Comparison of ENCODE assay signal across 9 cellular contexts in the genomic region with DNA sequence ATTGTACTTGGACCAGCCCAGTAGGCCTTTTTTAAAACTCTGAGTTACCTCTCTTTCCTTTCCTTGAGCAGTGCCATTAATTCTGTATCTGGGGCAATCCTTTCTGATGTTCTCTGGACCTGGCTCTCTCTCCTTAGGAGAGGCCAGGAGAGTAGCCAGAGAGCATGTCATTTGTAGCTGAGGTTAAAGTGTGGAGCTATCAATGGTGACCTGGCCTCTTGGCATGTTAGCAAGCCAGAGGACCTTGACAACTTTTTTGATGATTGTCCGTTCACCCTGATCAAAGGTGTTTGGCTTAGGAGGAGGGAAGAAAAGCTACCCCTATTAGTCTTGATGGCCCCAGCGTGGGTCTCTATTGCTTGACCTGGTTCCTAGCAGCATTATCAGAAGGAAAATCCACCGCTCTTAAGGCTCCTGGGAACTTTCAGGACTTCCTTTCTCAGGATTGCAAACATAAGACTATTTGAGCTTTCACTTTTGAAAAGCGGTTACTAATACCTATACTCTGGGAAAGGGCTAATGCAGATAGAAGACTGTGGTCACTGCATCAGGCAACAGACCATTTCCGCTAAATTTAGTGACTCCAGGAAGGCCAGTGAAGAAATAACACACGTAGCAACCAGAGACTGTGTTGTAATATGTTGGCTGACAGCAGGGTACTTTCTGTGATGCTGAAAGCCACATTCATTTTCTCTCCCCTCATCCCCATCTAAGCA. TPM values are rescaled to one million over a fixed set of nuclear protein-coding genes. Genes with fewer than 3 reads are reported as not detected.
A peak's percentile ranks its signal among the peaks of the same experiment; 100 is the strongest.
DNase-seq lines count a peak whose midpoint lies in the region; ATAC-seq and TF ChIP-seq lines count a peak whose summit lies in the region.
"Had no signal": no experiment of that assay in that cellular context is flagged by ENCODE, and none has a peak within 500 bp of the region (broad histone marks: within the 10 kb centered on the region; RNA-seq: fewer than 3 reads in every experiment).

No MANE protein-coding gene starts in this region.

- intact Hi-C loops in CD14-positive monocyte (cut with micrococcal nuclease) (loop anchor here (5.0 to 10.0 kb wide), 5 partner anchors 58 to 266 kb away; partner anchors contain the start of genes SELENOM (in 2 of the 2), MORC2 (in 1 of the 2), PIK3IP1 (in 1 of the 2) and TUG1 (in 1 of the 2)), dorsolateral prefrontal cortex (cut with DNase I) (loop anchor here (5.0 to 10.0 kb wide), 3 partner anchors 146 to 286 kb away; partner anchors contain the start of gene SMTN (in 1 of the 2))

- TF ChIP-seq POLR2A in NB4 (IDR thresholded peaks at IDR 0.05; ENCODE audit: extremely low read depth, insufficient read length) = no peak

- no peak for TF ChIP-seq CTCF in CD14-positive monocyte (IDR thresholded peaks at IDR 0.05)
- TF ChIP-seq CTCF in NB4 (IDR thresholded peaks at IDR 0.05; ENCODE audit: low read depth, low read length) = no peak
- TF ChIP-seq CTCF in dorsolateral prefrontal cortex (IDR thresholded peaks at IDR 0.05 in 54 of 56, conservative IDR thresholded peaks at IDR 0.05 in 2 of 56; ENCODE audit: low read depth in 1 of 56, partially characterized antibody in 56 of 56) = no peak
- no peak for TF ChIP-seq CTCF in nephron progenitor cell (IDR thresholded peaks at IDR 0.05)

- H3K27me3 Mint-ChIP-seq in CD14-positive monocyte (ENCODE audit: low read depth in 3 of 3) (peaks cover 0 to 1% (median 0%) of the 10 kb centered on the region in 3 donors), nephron progenitor cell (ENCODE audit: low read depth, poor library complexity) (no peaks in the 10 kb centered on the region)

- peak overlapping the region; percentile 94 to 99 (median 99) for H3K27ac Mint-ChIP-seq in CD14-positive monocyte
- peak overlapping the region; percentile 68 for H3K27ac Mint-ChIP-seq in nephron progenitor cell

- no peaks in the 10 kb centered on the region for H3K27me3 ChIP-seq in dorsolateral prefrontal cortex

- peak overlapping the region; percentile 61 to 73 for H3K4me3 Mint-ChIP-seq in CD14-positive monocyte
- no peak overlapping the region for H3K4me3 Mint-ChIP-seq in nephron progenitor cell
- H3K4me3 Mint-ChIP-seq: neural crest cell had no signal

- peak overlapping the region in 51 of 59 donors; percentile 1 to 87 (median 59) for H3K27ac ChIP-seq in dorsolateral prefrontal cortex

- DNase-seq in CD14-positive monocyte (ENCODE audit: low spot score) = peak; percentile 82
- DNase-seq in NB4 (ENCODE audit: low read depth) = peak; percentile 78
- DNase-seq in dorsolateral prefrontal cortex = no peak
- no peak for DNase-seq in nephron progenitor cell
- no peak for DNase-seq in NCI-H748 treated with DMSO at 0.1 percent for 48 hours (lab: John Stamatoyannopoulos, UW)
- DNase-seq in stimulated activated naive CD4-positive, alpha-beta T cell treated with Interleukin-2 at 50 U/mL for 16 hours (lab: John Stamatoyannopoulos, UW) = no peak
- DNase-seq in NAMALWA (ENCODE audit: low spot score) = no peak

- H3K4me1 Mint-ChIP-seq in CD14-positive monocyte (peaks cover 77% of the 10 kb centered on the region), nephron progenitor cell (peaks cover 28% of the 10 kb centered on the region)

- H3K36me3 Mint-ChIP-seq in CD14-positive monocyte (peaks cover 34 to 54% of the 10 kb centered on the region in 2 donors), nephron progenitor cell (ENCODE audit: low read depth) (peaks cover 6% of the 10 kb centered on the region)

- no peak overlapping the region for H3K4me3 ChIP-seq in NB4 (ENCODE audit: low read depth, low read length)
- no peak overlapping the region for H3K4me3 ChIP-seq in dorsolateral prefrontal cortex

- no peaks in the 10 kb centered on the region for H3K9me3 Mint-ChIP-seq in CD14-positive monocyte
- H3K9me3 Mint-ChIP-seq in nephron progenitor cell = no peaks in the 10 kb centered on the region
- H3K9me3 Mint-ChIP-seq: neural crest cell had no signal

- ATAC-seq in HG02571 (IDR thresholded peaks at IDR 0.05; ENCODE audit: unreplicated experiment) = no peak

RNA-seq across cellular contexts. Expression of gene LIMK2, which starts 18.2 kb away (rescaled TPM):
- 10 to 100 TPM in 1 of 2 donors, 1 to 10 TPM in 1; 5.5 to 10.1 TPM for polyA plus RNA-seq in CD14-positive monocyte
- 100 to 1,000 TPM in 1 of 120 experiments, 10 to 100 TPM in 119; 16.4 to 108 (median 33.1) TPM for total RNA-seq in dorsolateral prefrontal cortex

Comparison
In these comparisons a context has a peak if more than half of its experiments do, and no peak if none do; other contexts are left out.
1. DNase-seq: peak in CD14-positive monocyte (single experiment) and NB4 (single experiment); none in dorsolateral prefrontal cortex (0 of 10), nephron progenitor cell (single experiment), NCI-H748 treated with DMSO at 0.1 percent for 48 hours (single experiment), stimulated activated naive CD4-positive, alpha-beta T cell treated with Interleukin-2 at 50 U/mL for 16 hours (single experiment) and NAMALWA (single experiment).